Comparison of ENCODE assay signal across 27 cellular contexts in the genomic region with DNA sequence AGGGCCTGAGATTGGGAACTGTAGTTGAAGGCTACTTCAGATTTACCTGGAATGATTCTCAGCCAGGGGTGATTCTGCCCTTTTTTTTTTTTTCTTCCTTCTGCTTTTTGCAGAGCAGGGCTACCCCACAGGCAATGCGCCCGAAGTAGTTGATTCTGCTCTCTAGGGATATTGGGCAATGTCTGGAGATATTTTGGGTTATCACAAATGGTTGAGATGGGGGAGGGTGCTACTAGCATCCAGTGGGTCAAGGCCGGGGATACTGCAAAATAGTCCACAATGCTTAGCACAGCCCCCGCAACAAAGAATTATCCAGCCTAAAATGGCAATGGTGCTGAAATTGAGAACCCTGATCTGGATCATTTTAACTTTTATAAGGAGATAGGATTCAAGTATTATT.
"Had no signal": no experiment of that assay in that cellular context is flagged by ENCODE, and none has a peak within 500 bp of the region (broad histone marks: within the 10 kb centered on the region; RNA-seq: fewer than 3 reads in every experiment).

No MANE protein-coding gene starts in this region.

- H3K36me3 ChIP-seq: colonic mucosa, gastrocnemius medialis, left lung, lower lobe of right lung, right atrium auricular region, tibial nerve had no signal

- H3K9me3 Mint-ChIP-seq: neural crest cell had no signal

- H3K27ac Mint-ChIP-seq: activated naive CD8-positive, alpha-beta T cell; naive thymus-derived CD8-positive, alpha-beta T cell had no signal

- DNase-seq: activated CD4-positive, alpha-beta T cell treated with anti-CD3 and anti-CD28 coated beads for 48 hours; activated CD4-positive, alpha-beta T cell treated with anti-CD3 and anti-CD28 coated beads, Interleukin-2, amount 50 U/mL, for 48 hours; activated CD8-positive, alpha-beta memory T cell treated with anti-CD3 and anti-CD28 coated beads for 24 hours; activated effector memory CD4-positive, alpha-beta T cell treated with Interleukin-2 at 50 U/mL for 16 hours; activated naive CD4-positive, alpha-beta T cell treated with Interleukin-2 at 50 U/mL for 16 hours; anterior cingulate cortex; cerebellar nuclear complex; colonic mucosa; effector memory CD4-positive, alpha-beta T cell; gastrocnemius medialis; glutamatergic neuron; left lung; lower lobe of right lung; mesenchymal stem cell; naive thymus-derived CD8-positive, alpha-beta T cell; occipital lobe; stimulated activated CD4-positive, alpha-beta T cell treated with anti-CD3 and anti-CD28 coated beads, Interleukin-1b, Interleukin-23, amount 100 ng/mL, for 48 hours; stimulated activated CD4-positive, alpha-beta T cell treated with anti-CD3 and anti-CD28 coated beads, Interleukin-4, amount 100 ng/mL, for 4 hours; stimulated activated CD8-positive, alpha-beta memory T cell treated with anti-CD3 and anti-CD28 coated beads, Interleukin-4, amount 100 ng/mL, for 48 hours; stimulated activated naive CD4-positive, alpha-beta T cell had no signal

- H3K4me3 ChIP-seq: colonic mucosa, gastrocnemius medialis, left lung, lower lobe of right lung, right atrium auricular region, smooth muscle cell, tibial nerve had no signal

- H3K27ac ChIP-seq: colonic mucosa, gastrocnemius medialis, left lung, lower lobe of right lung, right atrium auricular region, tibial nerve, VCaP had no signal

- H3K4me2 ChIP-seq: smooth muscle cell had no signal

- H3K4me3 Mint-ChIP-seq: activated naive CD8-positive, alpha-beta T cell; naive thymus-derived CD8-positive, alpha-beta T cell; neural crest cell had no signal

- H3K4me1 Mint-ChIP-seq: neural crest cell had no signal

- H3K27me3 Mint-ChIP-seq: activated naive CD8-positive, alpha-beta T cell; naive thymus-derived CD8-positive, alpha-beta T cell had no signal

- H3K27me3 ChIP-seq: colonic mucosa, gastrocnemius medialis, left lung, right atrium auricular region, tibial nerve had no signal

- H3K9me3 ChIP-seq: colonic mucosa had no signal

- ATAC-seq: activated CD4-positive, CD25-positive, alpha-beta regulatory T cell treated with anti-CD3 and anti-CD28 coated beads, Interleukin-2, amount 50 U/mL, for 24 hours; gastrocnemius medialis; lower lobe of right lung; naive thymus-derived CD8-positive, alpha-beta T cell had no signal
